In genomic region chr3:32994045-32994444, GRCh38 we compare ENCODE assay signal across 16 cellular contexts. TPM values are rescaled to one million over a fixed set of nuclear protein-coding genes. Genes with fewer than 3 reads are reported as not detected.
"Had no signal": no experiment of that assay in that cellular context is flagged by ENCODE, and none has a peak within 500 bp of the region (broad histone marks: within the 10 kb centered on the region; RNA-seq: fewer than 3 reads in every experiment).

No MANE protein-coding gene starts in this region.

- FAIRE-seq: endothelial cell of umbilical vein, urothelium cell line had no signal

- H3K27me3 Mint-ChIP-seq: memory B cell had no signal

- H3K9me3 Mint-ChIP-seq: memory B cell had no signal

- H3K27me3 ChIP-seq: gastroesophageal sphincter, left lung, ovary, SJCRH30, thyroid gland had no signal

- H3K9me3 ChIP-seq: gastroesophageal sphincter, left lung, ovary, SJCRH30, thyroid gland had no signal

- H3K4me3 ChIP-seq: coronary artery, gastroesophageal sphincter, left lung, ovary, SJCRH30, thyroid gland had no signal

- H3K36me3 ChIP-seq: ovary, SJCRH30, thyroid gland had no signal

- ATAC-seq: gastroesophageal sphincter, left lung had no signal

- DNase-seq: central memory CD4-positive, alpha-beta T cell; effector CD4-positive, alpha-beta T cell; islet precursor cell; left lung; ovary; SJCRH30; stimulated activated CD4-positive, alpha-beta T cell treated with anti-CD3 and anti-CD28 coated beads, Interleukin-4, amount 100 ng/mL, for 1 hour; stimulated activated CD8-positive, alpha-beta memory T cell treated with anti-CD3 and anti-CD28 coated beads, Interleukin-4, amount 100 ng/mL, for 48 hours; T1000; thyroid gland had no signal

- H3K27ac Mint-ChIP-seq: memory B cell had no signal

- H3K27ac ChIP-seq: coronary artery, gastroesophageal sphincter, left lung, ovary, SJCRH30, thyroid gland had no signal

- H3K4me3 Mint-ChIP-seq: memory B cell had no signal

- H3K4me1 ChIP-seq: gastroesophageal sphincter, left lung, SJCRH30, thyroid gland had no signal

RNA-seq across cellular contexts. Expression of gene CCR4, which starts 42.6 kb away (rescaled TPM):
- total RNA-seq: endothelial cell of umbilical vein, gastroesophageal sphincter, SJCRH30 had no signal
- polyA plus RNA-seq: endothelial cell of umbilical vein, neural cell had no signal
